ENCODE assay signal across 18 cellular contexts in the genomic region with DNA sequence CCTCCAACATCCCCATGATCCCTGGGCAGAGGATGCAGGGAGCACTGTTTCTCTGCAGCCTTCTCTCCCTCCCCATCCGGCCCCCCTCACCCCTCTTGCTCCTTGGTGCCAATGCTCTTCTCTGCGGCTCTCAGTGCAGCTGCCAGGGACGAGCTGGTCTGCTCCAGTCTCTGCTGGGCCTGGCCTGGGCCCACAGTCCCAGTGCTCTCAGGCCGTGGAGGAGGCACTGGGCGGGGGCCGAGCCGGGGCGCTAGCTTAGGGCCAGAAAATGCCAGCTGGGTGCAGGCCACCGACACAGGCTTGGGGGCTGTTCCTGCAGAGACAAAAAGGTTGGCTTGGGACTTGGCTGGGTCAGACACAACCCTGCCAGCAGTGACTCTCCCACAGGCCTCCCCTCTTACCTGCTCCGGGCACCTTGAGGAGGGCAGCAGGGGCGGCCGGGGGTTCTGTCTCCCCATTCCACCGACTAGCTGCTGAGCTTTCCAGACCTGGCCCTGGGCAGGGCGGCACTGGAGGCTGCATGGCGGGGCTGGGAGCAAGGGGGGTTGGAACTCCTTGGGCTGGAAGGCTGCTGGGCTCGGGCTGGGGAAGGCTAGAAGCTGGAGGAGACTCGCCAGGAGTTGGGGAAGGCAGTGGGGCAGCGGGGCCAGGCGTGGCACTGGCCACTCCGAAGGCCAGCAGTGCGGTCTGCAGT. TPM values are rescaled to one million over a fixed set of nuclear protein-coding genes. Genes with fewer than 3 reads are reported as not detected.
DNase-seq lines count a peak whose midpoint lies in the region; ATAC-seq, FAIRE-seq and TF ChIP-seq lines count a peak whose summit lies in the region.
"Had no signal": no experiment of that assay in that cellular context is flagged by ENCODE, and none has a peak within 500 bp of the region (broad histone marks: within the 10 kb centered on the region; RNA-seq: fewer than 3 reads in every experiment).

No MANE protein-coding gene starts in this region.

- H3K27ac ChIP-seq in K562 (ENCODE audit: extremely low read depth, low read depth, low read length) (no peak overlapping the region), cardiac muscle cell (peak overlapping the region; percentile 34), tibial artery (peak overlapping the region; percentile 69 to 73)
- H3K27ac ChIP-seq: brain microvascular endothelial cell, C4-2B, neural progenitor cell had no signal

- peaks cover 38% of the 10 kb centered on the region; the same call in 2 of the 3 replicates for H3K36me3 ChIP-seq in K562 (ENCODE audit: control insufficient read depth, insufficient read depth, low read length)
- H3K36me3 ChIP-seq in cardiac muscle cell = peaks cover 24% of the 10 kb centered on the region
- peaks cover 30 to 98% (median 80%) of the 10 kb centered on the region in 3 donors for H3K36me3 ChIP-seq in tibial artery
- H3K36me3 ChIP-seq: neural progenitor cell had no signal

- H2AFZ ChIP-seq in K562 (ENCODE audit: low read depth, low read length) = no peak overlapping the region
- H2AFZ ChIP-seq: neural progenitor cell had no signal

- TF ChIP-seq RAD21 in K562 (CRISPR knock-in tag; conservative IDR thresholded peaks at IDR 0.05 in 1 of 2, IDR thresholded peaks at IDR 0.05 in 1 of 2) = no peak

- TF ChIP-seq EP300 in K562 (IDR thresholded peaks at IDR 0.05; ENCODE audit: low read length) = no peak

- 85% methylated on average over 8 of the region's 21 CpGs for WGBS in K562 (ENCODE audit: insufficient coverage, low coverage, missing lambda C conversion rate)

- POLR2A ChIA-PET in K562 (lab: Yijun Ruan, JAX) = interaction anchor here (0.6 to 0.9 kb wide), 2 partner anchors 11 to 16 kb away, joined by 3 read pairs; no protein-coding TSS in a partner anchor

- DNase-seq in K562 (ENCODE audit: extremely low read depth in 1 of 4, low spot score in 3 of 4) = no peak
- DNase-seq in cardiac muscle cell (ENCODE audit: low read depth in 1 of 2, low spot score in 1 of 2) = no peak
- DNase-seq in occipital lobe (lab: John Stamatoyannopoulos, UW) = peak; percentile 39
- no peak for DNase-seq in tibial artery
- DNase-seq in NCI-H2029 treated with DMSO at 0.1 percent for 48 hours (lab: John Stamatoyannopoulos, UW) = no peak
- DNase-seq in AG20443 (ENCODE audit: low spot score) = no peak
- DNase-seq: activated CD4-positive, alpha-beta T cell treated with anti-CD3 and anti-CD28 coated beads for 4 hours; activated CD8-positive, alpha-beta memory T cell treated with anti-CD3 and anti-CD28 coated beads, Interleukin-2, amount 50 U/mL, for 4 hours; activated naive CD4-positive, alpha-beta T cell; brain microvascular endothelial cell; endodermal cell; mammary epithelial cell; SHP77; stimulated activated naive CD4-positive, alpha-beta T cell; T1000 had no signal

- TF ChIP-seq CTCF in K562 (IDR thresholded peaks at IDR 0.05 in 2 of 3, conservative IDR thresholded peaks at IDR 0.05 in 1 of 3; ENCODE audit: insufficient read depth in 2 of 3, low read depth in 1 of 3, low read length in 3 of 3) = no peak
- no peak for TF ChIP-seq CTCF in cardiac muscle cell (IDR thresholded peaks at IDR 0.05; ENCODE audit: low read depth, low read length)
- TF ChIP-seq CTCF in tibial artery (IDR thresholded peaks at IDR 0.05) = no peak

- no peaks in the 10 kb centered on the region for H3K79me2 ChIP-seq in K562 (ENCODE audit: control insufficient read depth, insufficient read depth, low read length)

- H3K4me1 ChIP-seq in K562 (replicated peaks in 1 of 2; ENCODE audit: control insufficient read depth in 2 of 2, insufficient read depth in 2 of 2, low read length in 2 of 2) = peaks cover 0 to 67% of the 10 kb centered on the region in 2 experiments; a peak in 2 of 5 replicates
- no peaks in the 10 kb centered on the region for H3K4me1 ChIP-seq in cardiac muscle cell (ENCODE audit: low read depth)
- H3K4me1 ChIP-seq in tibial artery = peaks cover 0 to 37% (median 11%) of the 10 kb centered on the region in 4 donors
- H3K4me1 ChIP-seq: neural progenitor cell had no signal

- intact Hi-C loops in K562 (cut with micrococcal nuclease) = no loop called here
- intact Hi-C loops in tibial artery (cut with DNase I; ENCODE audit: low total_unique reads) = no loop called here

- no peaks in the 10 kb centered on the region for H3K9me3 ChIP-seq in K562 (replicated peaks; ENCODE audit: control insufficient read depth, insufficient read depth, low read depth, low read length)
- no peaks in the 10 kb centered on the region for H3K9me3 ChIP-seq in cardiac muscle cell (ENCODE audit: low read depth)
- no peaks in the 10 kb centered on the region for H3K9me3 ChIP-seq in tibial artery

- peaks cover 3% of the 10 kb centered on the region for H3K9me1 ChIP-seq in K562 (ENCODE audit: control insufficient read depth, insufficient read depth, low read length)

- CTCF ChIA-PET in K562 (lab: Yijun Ruan, JAX; ENCODE audit: low intra/inter-chr PET ratio) = no interaction called here

- TF ChIP-seq POLR2A in K562 (conservative IDR thresholded peaks at IDR 0.05) = no peak

- no TSS peak for BruUV-seq in K562 (replicated peaks; lab: Mats Ljungman, UMichigan)

- FAIRE-seq in K562 (lab: Jason Lieb, UNC) = no peak

- no peak overlapping the region for H3K4me3 ChIP-seq in K562
- H3K4me3 ChIP-seq in cardiac muscle cell = no peak overlapping the region
- no peak overlapping the region for H3K4me3 ChIP-seq in tibial artery
- H3K4me3 ChIP-seq: neural progenitor cell had no signal

- in situ Hi-C loops in K562 (cut with MboI) = no loop called here

- no peaks in the 10 kb centered on the region for H3K27me3 ChIP-seq in K562 (ENCODE audit: control insufficient read depth in 2 of 2, insufficient read depth in 2 of 2, low read length in 2 of 2)
- H3K27me3 ChIP-seq in cardiac muscle cell = no peaks in the 10 kb centered on the region
- H3K27me3 ChIP-seq in tibial artery = no peaks in the 10 kb centered on the region
- H3K27me3 ChIP-seq: brain microvascular endothelial cell, neural progenitor cell had no signal

- no peak overlapping the region; a peak in 1 of 4 replicates for H3K9ac ChIP-seq in K562 (ENCODE audit: insufficient read depth in 1 of 2, low read depth in 2 of 2, low read length in 2 of 2)
- H3K9ac ChIP-seq: neural progenitor cell had no signal

- ATAC-seq in K562 (no peak), HG03442 (IDR thresholded peaks at IDR 0.05; ENCODE audit: unreplicated experiment) (no peak)

- H4K20me1 ChIP-seq in K562 (replicated peaks; ENCODE audit: control insufficient read depth, insufficient read depth, low read length) = 0 out of 2 replicates have a peak, but pooled peaks cover 4% of the 10 kb centered on the region

- no peak overlapping the region for H3K4me2 ChIP-seq in K562 (ENCODE audit: insufficient read depth, low read length)
- H3K4me2 ChIP-seq: neural progenitor cell had no signal

RNA-seq across cellular contexts. Expression of gene CASKIN2, which starts 13.8 kb away (rescaled TPM):
- total RNA-seq in K562 (2011; cell fraction: chromatin; rRNA removed; ENCODE audit: low replicate concordance) = 7.8 and 33.3 TPM in 2 replicates
- 14.5 and 19.7 TPM in 2 replicates for total RNA-seq in K562 (2011; cell fraction: nucleolus; rRNA removed)
- 6.2 and 10.0 TPM in 2 replicates for total RNA-seq in K562 (2011; cell fraction: nucleoplasm; rRNA removed)
- total RNA-seq in K562 (2014; rRNA removed) = 2.3 and 3.5 TPM in 2 replicates
- 1.1 and 1.3 TPM in 2 replicates for total RNA-seq in K562 (2014; rRNA removed; fragmentation: Illumina TruSeq; extraction: Trizol)
- 2.1 and 2.3 TPM in 2 replicates for total RNA-seq in K562 (2015; rRNA removed; fragmentation: Illumina TruSeq; extraction: Trizol)
- 12.2 and 14.5 TPM in 2 replicates for total RNA-seq in K562 (2021)
- 1.9 and 2.2 TPM in 2 replicates for polyA plus RNA-seq in K562 (2011; rRNA removed)
- polyA plus RNA-seq in K562 (2011; cell fraction: cytosol; rRNA removed) = 1.2 and 1.5 TPM in 2 replicates
- 6.5 and 13.9 TPM in 2 replicates for polyA plus RNA-seq in K562 (2011; cell fraction: nucleus; rRNA removed)
- polyA plus RNA-seq in K562 (2012) = 4.8 and 5.2 TPM in 2 replicates
- 2.5 and 5.7 TPM in 2 replicates for polyA plus RNA-seq in K562 (2014; fragmentation: Illumina TruSeq; extraction: Trizol)
- under 1 TPM; 0.01 to 0.04 TPM for polyA plus RNA-seq in K562 (2014; fragmentation: Nextera tagmentation; extraction: Ambion mirVana)
- 3.0 and 5.1 TPM in 2 replicates for polyA plus RNA-seq in K562 (2014; rRNA removed)
- polyA minus RNA-seq in K562 (2011; rRNA and poly(A)+ RNA removed) = 1.8 and 1.9 TPM in 2 replicates
- polyA minus RNA-seq in K562 (2011; cell fraction: cytosol; rRNA and poly(A)+ RNA removed) = 3.8 and 8.4 TPM in 2 replicates
- 8.6 and 9.6 TPM in 2 replicates for polyA minus RNA-seq in K562 (2011; cell fraction: nucleus; rRNA and poly(A)+ RNA removed)
- total RNA-seq in cardiac muscle cell = 24.4 and 31.2 TPM in 2 replicates
- 18.1 and 27.3 TPM in 2 replicates for polyA plus RNA-seq in cardiac muscle cell
- 4.8 TPM for total RNA-seq in occipital lobe

RNA-seq across cellular contexts. Expression of gene TSEN54, which starts 14.8 kb away (rescaled TPM):
- 43.1 and 96.1 TPM in 2 replicates for total RNA-seq in K562 (2011; cell fraction: chromatin; rRNA removed; ENCODE audit: low replicate concordance)
- 63.2 and 67.5 TPM in 2 replicates for total RNA-seq in K562 (2011; cell fraction: nucleolus; rRNA removed)
- total RNA-seq in K562 (2011; cell fraction: nucleoplasm; rRNA removed) = 52.4 and 53.0 TPM in 2 replicates
- total RNA-seq in K562 (2014; rRNA removed) (53.0 and 81.0 TPM in 2 replicates), K562 (2014; rRNA removed; fragmentation: Illumina TruSeq; extraction: Trizol) (34.6 and 48.9 TPM in 2 replicates), K562 (2015; rRNA removed; fragmentation: Illumina TruSeq; extraction: Trizol) (35.6 and 37.2 TPM in 2 replicates), K562 (2021) (58.0 and 64.3 TPM in 2 replicates), cardiac muscle cell (70.5 and 88.8 TPM in 2 replicates), occipital lobe (8.1 TPM)
- polyA plus RNA-seq in K562 (2011; rRNA removed) (57.6 and 62.0 TPM in 2 replicates), K562 (2014; fragmentation: Illumina TruSeq; extraction: Trizol) (40.0 and 41.6 TPM in 2 replicates), K562 (2014; fragmentation: Nextera tagmentation; extraction: Ambion mirVana) (10 to 100 TPM in 1 of 2 experiments, 1 to 10 TPM in 1; 5.9 to 13.6 TPM), K562 (2014; rRNA removed) (55.6 and 62.6 TPM in 2 replicates), cardiac muscle cell (52.8 and 64.4 TPM in 2 replicates)
- 56.9 and 82.8 TPM in 2 replicates for polyA plus RNA-seq in K562 (2011; cell fraction: cytosol; rRNA removed)
- 77.8 and 89.5 TPM in 2 replicates for polyA plus RNA-seq in K562 (2011; cell fraction: nucleus; rRNA removed)
- 38.5 and 39.9 TPM in 2 replicates for polyA plus RNA-seq in K562 (2012)
- polyA minus RNA-seq in K562 (2011; rRNA and poly(A)+ RNA removed) = 23.1 and 38.9 TPM in 2 replicates
- 16.1 and 23.9 TPM in 2 replicates for polyA minus RNA-seq in K562 (2011; cell fraction: cytosol; rRNA and poly(A)+ RNA removed)
- 14.4 and 17.5 TPM in 2 replicates for polyA minus RNA-seq in K562 (2011; cell fraction: nucleus; rRNA and poly(A)+ RNA removed)

RNA-seq across cellular contexts. Expression of gene LLGL2, which starts 24.0 kb away (rescaled TPM):
- 25.4 and 96.6 TPM in 2 replicates for total RNA-seq in K562 (2011; cell fraction: chromatin; rRNA removed; ENCODE audit: low replicate concordance)
- 63.3 and 66.7 TPM in 2 replicates for total RNA-seq in K562 (2011; cell fraction: nucleolus; rRNA removed)
- 38.1 and 42.6 TPM in 2 replicates for total RNA-seq in K562 (2011; cell fraction: nucleoplasm; rRNA removed)
- total RNA-seq in K562 (2014; rRNA removed) (17.9 and 19.5 TPM in 2 replicates), K562 (2014; rRNA removed; fragmentation: Illumina TruSeq; extraction: Trizol) (1.8 and 3.0 TPM in 2 replicates), K562 (2015; rRNA removed; fragmentation: Illumina TruSeq; extraction: Trizol) (10.2 and 11.8 TPM in 2 replicates), K562 (2021) (24.4 and 25.2 TPM in 2 replicates), cardiac muscle cell (28.1 and 40.3 TPM in 2 replicates), occipital lobe (2.7 TPM)
- polyA plus RNA-seq in K562 (2011; rRNA removed) (12.5 and 16.0 TPM in 2 replicates), K562 (2014; fragmentation: Illumina TruSeq; extraction: Trizol) (3.7 and 14.7 TPM in 2 replicates), K562 (2014; fragmentation: Nextera tagmentation; extraction: Ambion mirVana) (1 to 10 TPM in 1 of 2 experiments, under 1 TPM in 1; 0.32 to 1.3 TPM), K562 (2014; rRNA removed) (17.7 and 23.7 TPM in 2 replicates), cardiac muscle cell (35.2 and 45.5 TPM in 2 replicates)
- 14.3 and 34.7 TPM in 2 replicates for polyA plus RNA-seq in K562 (2011; cell fraction: cytosol; rRNA removed)
- polyA plus RNA-seq in K562 (2011; cell fraction: nucleus; rRNA removed) = 44.8 and 82.4 TPM in 2 replicates
- 14.8 and 26.6 TPM in 2 replicates for polyA plus RNA-seq in K562 (2012)
- polyA minus RNA-seq in K562 (2011; rRNA and poly(A)+ RNA removed) = 4.3 and 6.7 TPM in 2 replicates
- 10.6 and 11.3 TPM in 2 replicates for polyA minus RNA-seq in K562 (2011; cell fraction: cytosol; rRNA and poly(A)+ RNA removed)
- 21.3 and 23.8 TPM in 2 replicates for polyA minus RNA-seq in K562 (2011; cell fraction: nucleus; rRNA and poly(A)+ RNA removed)

RNA-seq across cellular contexts. Expression of gene TMEM94, which starts 45.1 kb away (rescaled TPM):
- 116 and 363 TPM in 2 replicates for total RNA-seq in K562 (2011; cell fraction: chromatin; rRNA removed; ENCODE audit: low replicate concordance)
- total RNA-seq in K562 (2011; cell fraction: nucleolus; rRNA removed) = 190 and 220 TPM in 2 replicates
- 137 and 149 TPM in 2 replicates for total RNA-seq in K562 (2011; cell fraction: nucleoplasm; rRNA removed)
- total RNA-seq in K562 (2014; rRNA removed) = 13.5 and 20.4 TPM in 2 replicates
- 6.5 and 10.0 TPM in 2 replicates for total RNA-seq in K562 (2014; rRNA removed; fragmentation: Illumina TruSeq; extraction: Trizol)
- 14.4 and 17.2 TPM in 2 replicates for total RNA-seq in K562 (2015; rRNA removed; fragmentation: Illumina TruSeq; extraction: Trizol)
- 32.8 and 42.1 TPM in 2 replicates for total RNA-seq in K562 (2021)
- 15.7 and 53.7 TPM in 2 replicates for polyA plus RNA-seq in K562 (2011; rRNA removed)
- 33.2 and 34.4 TPM in 2 replicates for polyA plus RNA-seq in K562 (2011; cell fraction: cytosol; rRNA removed)
- 322 and 398 TPM in 2 replicates for polyA plus RNA-seq in K562 (2011; cell fraction: nucleus; rRNA removed)
- 42.5 and 69.5 TPM in 2 replicates for polyA plus RNA-seq in K562 (2012)
- 48.1 and 55.6 TPM in 2 replicates for polyA plus RNA-seq in K562 (2014; fragmentation: Illumina TruSeq; extraction: Trizol)
- 1 to 10 TPM in 1 of 2 experiments, under 1 TPM in 1; 0.35 to 1.6 TPM for polyA plus RNA-seq in K562 (2014; fragmentation: Nextera tagmentation; extraction: Ambion mirVana)
- polyA plus RNA-seq in K562 (2014; rRNA removed) = 26.1 and 31.4 TPM in 2 replicates
- polyA minus RNA-seq in K562 (2011; rRNA and poly(A)+ RNA removed) = 11.4 and 20.1 TPM in 2 replicates
- polyA minus RNA-seq in K562 (2011; cell fraction: cytosol; rRNA and poly(A)+ RNA removed) = 28.0 and 36.5 TPM in 2 replicates
- 74.6 and 97.4 TPM in 2 replicates for polyA minus RNA-seq in K562 (2011; cell fraction: nucleus; rRNA and poly(A)+ RNA removed)
- total RNA-seq in cardiac muscle cell = 87.1 and 105 TPM in 2 replicates
- polyA plus RNA-seq in cardiac muscle cell = 74.2 and 93.5 TPM in 2 replicates
- 25.4 TPM for total RNA-seq in occipital lobe
